ENCODE assay signal across 40 cellular contexts in genomic region chr7:46518713-46519112, GRCh38.
"Had no signal": no experiment of that assay in that cellular context is flagged by ENCODE, and none has a peak within 500 bp of the region (broad histone marks: within the 10 kb centered on the region; RNA-seq: fewer than 3 reads in every experiment).

No MANE protein-coding gene starts in this region.

- H3K4me1 Mint-ChIP-seq: activated CD4-positive, alpha-beta memory T cell treated with anti-CD3 and anti-CD28 coated beads, Interleukin-2, amount 10 ng/mL, durations not matched to agents 7 days and 5 days; activated CD4-positive, alpha-beta T cell treated with anti-CD3 and anti-CD28 coated beads for 36 hours; activated CD4-positive, alpha-beta T cell treated with anti-CD3 and anti-CD28 coated beads, Interleukin-2, amount 10 ng/mL, durations not matched to agents 7 days and 5 days; activated CD8-positive, alpha-beta memory T cell treated with anti-CD3 and anti-CD28 coated beads, Interleukin-2, amount 10 ng/mL, durations not matched to agents 7 days and 5 days; activated naive CD4-positive, alpha-beta T cell treated with anti-CD3 and anti-CD28 coated beads, Interleukin-2, amount 10 ng/mL, durations not matched to agents 7 days and 5 days; activated naive CD4-positive, alpha-beta T cell treated with anti-CD3 and anti-CD28 coated beads, Interleukin-2, amount 50 U/mL, for 24 hours; activated naive CD8-positive, alpha-beta T cell treated with anti-CD3 and anti-CD28 coated beads, Interleukin-2, amount 10 ng/mL, durations not matched to agents 7 days and 5 days; activated naive CD8-positive, alpha-beta T cell treated with anti-CD3 and anti-CD28 coated beads, Interleukin-2, amount 50 U/mL, for 24 hours; brain; central memory CD8-positive, alpha-beta T cell; WTC11 had no signal

- H3K36me3 ChIP-seq: ascending aorta, cardiac muscle cell, WERI-Rb-1 had no signal

- H3K4me3 ChIP-seq: ascending aorta, cardiac muscle cell had no signal

- H3K36me3 Mint-ChIP-seq: activated CD8-positive, alpha-beta memory T cell treated with anti-CD3 and anti-CD28 coated beads, Interleukin-2, amount 10 ng/mL, durations not matched to agents 7 days and 5 days; activated naive CD4-positive, alpha-beta T cell treated with anti-CD3 and anti-CD28 coated beads, Interleukin-2, amount 10 ng/mL, durations not matched to agents 7 days and 5 days; activated naive CD4-positive, alpha-beta T cell treated with anti-CD3 and anti-CD28 coated beads, Interleukin-2, amount 50 U/mL, for 24 hours; activated naive CD8-positive, alpha-beta T cell; activated naive CD8-positive, alpha-beta T cell treated with anti-CD3 and anti-CD28 coated beads, Interleukin-2, amount 10 ng/mL, durations not matched to agents 7 days and 5 days; brain; WTC11 had no signal

- H3K4me3 Mint-ChIP-seq: activated CD4-positive, alpha-beta memory T cell treated with anti-CD3 and anti-CD28 coated beads, Interleukin-2, amount 10 ng/mL, durations not matched to agents 7 days and 5 days; activated CD4-positive, alpha-beta T cell treated with anti-CD3 and anti-CD28 coated beads for 36 hours; activated CD4-positive, alpha-beta T cell treated with anti-CD3 and anti-CD28 coated beads, Interleukin-2, amount 10 ng/mL, durations not matched to agents 7 days and 5 days; activated CD8-positive, alpha-beta memory T cell treated with anti-CD3 and anti-CD28 coated beads, Interleukin-2, amount 10 ng/mL, durations not matched to agents 7 days and 5 days; activated CD8-positive, alpha-beta T cell treated with anti-CD3 and anti-CD28 coated beads, Interleukin-2, amount 10 ng/mL, durations not matched to agents 7 days and 5 days; activated naive CD4-positive, alpha-beta T cell treated with anti-CD3 and anti-CD28 coated beads, Interleukin-2, amount 10 ng/mL, durations not matched to agents 7 days and 5 days; activated naive CD4-positive, alpha-beta T cell treated with anti-CD3 and anti-CD28 coated beads, Interleukin-2, amount 50 U/mL, for 24 hours; activated naive CD8-positive, alpha-beta T cell; activated naive CD8-positive, alpha-beta T cell treated with anti-CD3 and anti-CD28 coated beads, Interleukin-2, amount 10 ng/mL, durations not matched to agents 7 days and 5 days; activated naive CD8-positive, alpha-beta T cell treated with anti-CD3 and anti-CD28 coated beads, Interleukin-2, amount 50 U/mL, for 24 hours; activated T-cell treated with anti-CD3 and anti-CD28 coated beads, Interleukin-2, amount 50 U/mL, for 24 hours; brain; central memory CD8-positive, alpha-beta T cell; T-helper 1 cell treated with Interleukin-12 subunit alpha and Interleukin-12 subunit beta and Interleukin-4 antibody, amounts not matched to agents 30 μg/mL and 1 μg/mL, for 36 hours; T-helper 2 cell treated with Interferon-gamma antibody and Interleukin-4, amounts not matched to agents 5 μg/mL and 100 μg/mL, for 36 hours; WTC11 had no signal

- DNase-seq: activated CD4-positive, alpha-beta memory T cell treated with anti-CD3 and anti-CD28 coated beads, Interleukin-2, amount 10 ng/mL, durations not matched to agents 7 days and 5 days; activated CD4-positive, alpha-beta T cell treated with anti-CD3 and anti-CD28 coated beads for 1 hour; activated CD4-positive, alpha-beta T cell treated with anti-CD3 and anti-CD28 coated beads for 36 hours; activated CD4-positive, alpha-beta T cell treated with anti-CD3 and anti-CD28 coated beads for 48 hours; activated CD4-positive, alpha-beta T cell treated with anti-CD3 and anti-CD28 coated beads, Interleukin-2, amount 10 ng/mL, durations not matched to agents 7 days and 5 days; activated CD4-positive, alpha-beta T cell treated with anti-CD3 and anti-CD28 coated beads, Interleukin-2, amount 50 U/mL, for 48 hours; activated CD4-positive, CD25-positive, alpha-beta regulatory T cell; activated CD8-positive, alpha-beta memory T cell treated with anti-CD3 and anti-CD28 coated beads for 24 hours; activated CD8-positive, alpha-beta memory T cell treated with anti-CD3 and anti-CD28 coated beads, Interleukin-2, amount 10 ng/mL, durations not matched to agents 7 days and 5 days; activated CD8-positive, alpha-beta memory T cell treated with anti-CD3 and anti-CD28 coated beads, Interleukin-2, amount 50 U/mL, for 48 hours; activated CD8-positive, alpha-beta T cell treated with anti-CD3 and anti-CD28 coated beads, Interleukin-2, amount 10 ng/mL, durations not matched to agents 7 days and 5 days; activated effector memory CD4-positive, alpha-beta T cell treated with Interleukin-2 at 50 U/mL for 16 hours; activated gamma-delta T cell; activated naive CD4-positive, alpha-beta T cell treated with anti-CD3 and anti-CD28 coated beads, Interleukin-2, amount 10 ng/mL, durations not matched to agents 7 days and 5 days; activated naive CD4-positive, alpha-beta T cell treated with Interleukin-2 at 50 U/mL for 16 hours; activated naive CD8-positive, alpha-beta T cell treated with anti-CD3 and anti-CD28 coated beads, Interleukin-2, amount 10 ng/mL, durations not matched to agents 7 days and 5 days; activated naive CD8-positive, alpha-beta T cell treated with anti-CD3 and anti-CD28 coated beads, Interleukin-2, amount 50 U/mL, for 24 hours; activated T-cell treated with anti-CD3 and anti-CD28 coated beads, Interleukin-2, amount 50 U/mL, for 24 hours; activated T-cell treated with anti-CD3 and anti-CD28 coated beads, Interleukin-2, amount 50 U/mL, for 48 hours; amygdala; anterior cingulate cortex; caudate nucleus; cerebellar nuclear complex; T-helper 1 cell; T-helper 2 cell; T-helper 9 cell; WERI-Rb-1 had no signal

- H3K4me1 ChIP-seq: ascending aorta had no signal

- ATAC-seq: activated CD4-positive, alpha-beta T cell treated with anti-CD3 and anti-CD28 coated beads for 36 hours; activated CD4-positive, CD25-positive, alpha-beta regulatory T cell treated with anti-CD3 and anti-CD28 coated beads, Interleukin-2, amount 50 U/mL, for 24 hours; activated CD8-positive, alpha-beta memory T cell treated with anti-CD3 and anti-CD28 coated beads, Interleukin-2, amount 10 ng/mL, durations not matched to agents 7 days and 5 days; activated CD8-positive, alpha-beta T cell treated with anti-CD3 and anti-CD28 coated beads, Interleukin-2, amount 10 ng/mL, durations not matched to agents 7 days and 5 days; activated naive CD8-positive, alpha-beta T cell treated with anti-CD3 and anti-CD28 coated beads, Interleukin-2, amount 50 U/mL, for 24 hours; WTC11 had no signal

- H3K27ac ChIP-seq: ascending aorta, cardiac muscle cell, WERI-Rb-1 had no signal

- H3K9me3 Mint-ChIP-seq: activated naive CD4-positive, alpha-beta T cell treated with anti-CD3 and anti-CD28 coated beads, Interleukin-2, amount 50 U/mL, for 24 hours; WTC11 had no signal

- H3K27ac Mint-ChIP-seq: activated CD4-positive, alpha-beta memory T cell treated with anti-CD3 and anti-CD28 coated beads, Interleukin-2, amount 10 ng/mL, durations not matched to agents 7 days and 5 days; activated CD4-positive, alpha-beta T cell treated with anti-CD3 and anti-CD28 coated beads for 36 hours; activated CD4-positive, alpha-beta T cell treated with anti-CD3 and anti-CD28 coated beads, Interleukin-2, amount 10 ng/mL, durations not matched to agents 7 days and 5 days; activated CD8-positive, alpha-beta memory T cell treated with anti-CD3 and anti-CD28 coated beads, Interleukin-2, amount 10 ng/mL, durations not matched to agents 7 days and 5 days; activated CD8-positive, alpha-beta T cell treated with anti-CD3 and anti-CD28 coated beads, Interleukin-2, amount 10 ng/mL, durations not matched to agents 7 days and 5 days; activated naive CD4-positive, alpha-beta T cell treated with anti-CD3 and anti-CD28 coated beads, Interleukin-2, amount 10 ng/mL, durations not matched to agents 7 days and 5 days; activated naive CD4-positive, alpha-beta T cell treated with anti-CD3 and anti-CD28 coated beads, Interleukin-2, amount 50 U/mL, for 24 hours; activated naive CD8-positive, alpha-beta T cell; activated naive CD8-positive, alpha-beta T cell treated with anti-CD3 and anti-CD28 coated beads, Interleukin-2, amount 10 ng/mL, durations not matched to agents 7 days and 5 days; activated naive CD8-positive, alpha-beta T cell treated with anti-CD3 and anti-CD28 coated beads, Interleukin-2, amount 50 U/mL, for 24 hours; activated T-cell treated with anti-CD3 and anti-CD28 coated beads, Interleukin-2, amount 50 U/mL, for 24 hours; activated T-helper 2 cell treated with anti-CD3 and anti-CD28 coated beads, Interferon-gamma antibody, Interleukin-2, Interleukin-4, amounts not matched to agents 10 μg/mL and 5 μg/mL and 100 μg/mL, durations not matched to agents 14 hours and 24 hours and 36 hours; brain; T-helper 1 cell treated with Interleukin-12 subunit alpha and Interleukin-12 subunit beta and Interleukin-4 antibody, amounts not matched to agents 30 μg/mL and 1 μg/mL, for 36 hours; T-helper 2 cell treated with Interferon-gamma antibody and Interleukin-4, amounts not matched to agents 5 μg/mL and 100 μg/mL, for 36 hours; WTC11 had no signal

- H3K27me3 ChIP-seq: ascending aorta, cardiac muscle cell had no signal

- FAIRE-seq: bronchial epithelial cell, TTC549 had no signal

- H3K27me3 Mint-ChIP-seq: activated CD4-positive, alpha-beta memory T cell treated with anti-CD3 and anti-CD28 coated beads, Interleukin-2, amount 10 ng/mL, durations not matched to agents 7 days and 5 days; activated CD4-positive, alpha-beta T cell treated with anti-CD3 and anti-CD28 coated beads for 36 hours; activated CD4-positive, alpha-beta T cell treated with anti-CD3 and anti-CD28 coated beads, Interleukin-2, amount 10 ng/mL, durations not matched to agents 7 days and 5 days; activated CD8-positive, alpha-beta memory T cell treated with anti-CD3 and anti-CD28 coated beads, Interleukin-2, amount 10 ng/mL, durations not matched to agents 7 days and 5 days; activated naive CD4-positive, alpha-beta T cell treated with anti-CD3 and anti-CD28 coated beads, Interleukin-2, amount 10 ng/mL, durations not matched to agents 7 days and 5 days; activated naive CD4-positive, alpha-beta T cell treated with anti-CD3 and anti-CD28 coated beads, Interleukin-2, amount 50 U/mL, for 24 hours; activated naive CD8-positive, alpha-beta T cell; activated naive CD8-positive, alpha-beta T cell treated with anti-CD3 and anti-CD28 coated beads, Interleukin-2, amount 10 ng/mL, durations not matched to agents 7 days and 5 days; activated naive CD8-positive, alpha-beta T cell treated with anti-CD3 and anti-CD28 coated beads, Interleukin-2, amount 50 U/mL, for 24 hours; activated T-cell treated with anti-CD3 and anti-CD28 coated beads, Interleukin-2, amount 50 U/mL, for 24 hours; brain; central memory CD8-positive, alpha-beta T cell had no signal
